ENCODE assay signal across 11 cellular contexts in the genomic region with DNA sequence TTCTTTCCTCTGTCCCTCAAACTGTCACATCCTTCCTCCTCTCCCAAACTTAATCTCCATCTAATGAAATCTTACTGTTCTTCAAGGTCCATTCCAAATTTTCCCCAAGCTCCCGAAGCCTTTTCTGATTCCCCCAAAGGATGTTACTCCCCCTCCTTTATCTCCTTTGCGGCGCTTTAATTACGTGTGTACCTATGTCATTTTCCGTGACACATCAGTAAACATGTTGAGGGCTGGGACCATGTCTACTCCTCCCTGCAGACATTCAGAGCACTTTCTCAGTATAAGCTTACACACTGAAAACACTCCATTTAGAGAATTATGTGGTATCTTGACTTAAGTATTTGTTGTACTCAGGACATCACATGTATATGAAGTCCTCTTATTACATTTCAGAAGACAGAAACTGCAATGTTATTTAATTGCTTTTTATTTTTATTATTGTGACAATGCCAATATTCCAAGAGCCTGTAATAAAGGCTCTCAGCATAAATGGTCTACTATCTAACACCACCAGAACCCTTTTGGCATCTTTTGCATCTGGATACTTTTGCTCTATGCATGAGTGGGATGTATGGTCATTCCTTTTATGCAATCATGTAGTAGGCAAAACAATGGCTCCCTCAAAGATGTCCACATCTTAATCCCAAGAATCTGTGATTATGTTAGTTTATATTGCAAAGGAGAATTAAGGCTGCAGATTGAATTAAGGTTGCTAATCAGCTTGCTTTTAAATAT.
DNase-seq lines count a peak whose midpoint lies in the region; ATAC-seq, FAIRE-seq and TF ChIP-seq lines count a peak whose summit lies in the region.
"Had no signal": no experiment of that assay in that cellular context is flagged by ENCODE, and none has a peak within 500 bp of the region (broad histone marks: within the 10 kb centered on the region; RNA-seq: fewer than 3 reads in every experiment).

No MANE protein-coding gene starts in this region.

- H3K9me3 Mint-ChIP-seq in activated naive CD4-positive, alpha-beta T cell treated with anti-CD3 and anti-CD28 coated beads, Interleukin-2, amount 50 U/mL, for 24 hours = no peaks in the 10 kb centered on the region
- H3K9me3 Mint-ChIP-seq in central memory CD8-positive, alpha-beta T cell = peaks cover 5% of the 10 kb centered on the region
- no peaks in the 10 kb centered on the region for H3K9me3 Mint-ChIP-seq in stimulated activated naive CD8-positive, alpha-beta T cell treated with anti-CD3 and anti-CD28 coated beads, Interleukin-15, amount 100 ng/mL, for 72 hours

- H3K4me1 Mint-ChIP-seq in activated naive CD4-positive, alpha-beta T cell treated with anti-CD3 and anti-CD28 coated beads, Interleukin-2, amount 50 U/mL, for 24 hours = peaks cover 56% of the 10 kb centered on the region
- H3K4me1 Mint-ChIP-seq in central memory CD8-positive, alpha-beta T cell = peaks cover 38% of the 10 kb centered on the region
- H3K4me1 Mint-ChIP-seq in stimulated activated naive CD8-positive, alpha-beta T cell treated with anti-CD3 and anti-CD28 coated beads, Interleukin-15, amount 100 ng/mL, for 72 hours = peaks cover 40% of the 10 kb centered on the region

- H3K27ac Mint-ChIP-seq in activated naive CD4-positive, alpha-beta T cell treated with anti-CD3 and anti-CD28 coated beads, Interleukin-2, amount 50 U/mL, for 24 hours = peak overlapping the region; percentile 98
- peak overlapping the region; percentile 95 for H3K27ac Mint-ChIP-seq in central memory CD8-positive, alpha-beta T cell (ENCODE audit: low read depth)
- H3K27ac Mint-ChIP-seq in stimulated activated naive CD8-positive, alpha-beta T cell treated with anti-CD3 and anti-CD28 coated beads, Interleukin-15, amount 100 ng/mL, for 72 hours = peak overlapping the region; percentile 84 to 99

- TF ChIP-seq CTCF in GM10266 (IDR thresholded peaks at IDR 0.05; ENCODE audit: control insufficient read depth, insufficient read depth, low read depth, missing control alignments) = no peak

- no peak for ATAC-seq in central memory CD8-positive, alpha-beta T cell (replicated peaks; ENCODE audit: extremely low read depth, poor library complexity, severe bottlenecking)
- ATAC-seq in stimulated activated naive CD8-positive, alpha-beta T cell treated with anti-CD3 and anti-CD28 coated beads, Interleukin-15, amount 100 ng/mL, for 72 hours = no peak

- no peaks in the 10 kb centered on the region for H3K27me3 Mint-ChIP-seq in activated naive CD4-positive, alpha-beta T cell treated with anti-CD3 and anti-CD28 coated beads, Interleukin-2, amount 50 U/mL, for 24 hours
- H3K27me3 Mint-ChIP-seq in central memory CD8-positive, alpha-beta T cell = no peaks in the 10 kb centered on the region
- peaks cover 7% of the 10 kb centered on the region for H3K27me3 Mint-ChIP-seq in stimulated activated naive CD8-positive, alpha-beta T cell treated with anti-CD3 and anti-CD28 coated beads, Interleukin-15, amount 100 ng/mL, for 72 hours

- no peak for FAIRE-seq in urothelium cell line (lab: Jason Lieb, UNC)

- H3K4me3 Mint-ChIP-seq in activated naive CD4-positive, alpha-beta T cell treated with anti-CD3 and anti-CD28 coated beads, Interleukin-2, amount 50 U/mL, for 24 hours = peak overlapping the region; percentile 95
- peak overlapping the region; percentile 87 for H3K4me3 Mint-ChIP-seq in central memory CD8-positive, alpha-beta T cell
- H3K4me3 Mint-ChIP-seq in stimulated activated naive CD8-positive, alpha-beta T cell treated with anti-CD3 and anti-CD28 coated beads, Interleukin-15, amount 100 ng/mL, for 72 hours = peak overlapping the region; percentile 83 to 93

- H3K36me3 Mint-ChIP-seq in activated naive CD4-positive, alpha-beta T cell treated with anti-CD3 and anti-CD28 coated beads, Interleukin-2, amount 50 U/mL, for 24 hours = peaks cover 9% of the 10 kb centered on the region
- H3K36me3 Mint-ChIP-seq in central memory CD8-positive, alpha-beta T cell (ENCODE audit: insufficient read depth) = peaks cover 24% of the 10 kb centered on the region

- no peak for DNase-seq in activated naive CD4-positive, alpha-beta T cell treated with anti-CD3 and anti-CD28 coated beads, Interleukin-2, amount 50 U/mL, for 16 hours
- DNase-seq in NCI-H748 treated with DMSO at 0.1 percent for 48 hours (lab: John Stamatoyannopoulos, UW) = peak; percentile 10
- DNase-seq in central memory CD8-positive, alpha-beta T cell (ENCODE audit: low spot score in 2 of 2) = no peak
- DNase-seq in stimulated activated naive CD8-positive, alpha-beta T cell treated with anti-CD3 and anti-CD28 coated beads, Interleukin-15, amount 100 ng/mL, for 72 hours = no peak
- no peak for DNase-seq in urothelium cell line (ENCODE audit: low spot score)
- DNase-seq in GM10266 (ENCODE audit: extremely low spot score) = no peak
- no peak for DNase-seq in UCSD-AML1 (lab: John Stamatoyannopoulos, UW; ENCODE audit: unreplicated experiment)
- DNase-seq: effector CD8-positive, alpha-beta T cell; H7; SK-N-SH had no signal
